9 cellular contexts compared by ENCODE assay signal in the genomic region with DNA sequence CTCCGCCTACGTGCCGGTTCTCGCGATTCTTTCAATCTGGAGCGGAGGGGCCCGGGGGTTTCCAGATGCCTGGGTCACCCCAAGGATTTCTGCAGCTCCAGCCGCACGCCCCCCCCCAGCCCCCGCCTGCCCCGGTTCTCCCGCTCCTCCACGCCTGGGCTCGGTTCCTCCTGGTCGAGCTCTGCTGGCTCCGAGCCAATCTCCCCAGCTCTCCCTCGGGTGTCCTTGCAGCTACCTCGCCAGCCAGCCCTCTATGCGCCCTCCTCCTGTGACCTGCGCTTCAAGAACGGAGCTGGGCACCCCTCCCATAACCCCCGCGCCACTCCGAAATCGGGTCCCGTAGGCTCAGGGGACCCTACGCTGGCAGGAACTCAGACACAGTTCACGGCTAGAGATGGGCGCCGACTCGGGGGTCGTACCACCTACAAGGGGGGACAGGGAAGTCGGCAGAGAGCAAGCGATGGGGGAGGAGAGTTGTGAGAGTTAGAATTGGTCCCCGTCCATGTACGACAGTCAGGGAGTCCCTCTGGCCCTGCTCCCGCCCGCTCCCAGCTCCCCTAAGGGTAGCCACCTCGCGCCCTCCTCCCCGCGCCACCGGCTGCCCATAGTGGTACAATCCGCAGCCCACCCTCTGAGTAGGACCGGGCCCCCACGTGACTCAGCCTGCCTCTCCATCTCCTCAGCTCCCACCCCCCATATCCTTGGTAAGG. TPM values are rescaled to one million over a fixed set of nuclear protein-coding genes. Genes with fewer than 3 reads are reported as not detected.
DNase-seq lines count a peak whose midpoint lies in the region; ATAC-seq and TF ChIP-seq lines count a peak whose summit lies in the region.
"Had no signal": no experiment of that assay in that cellular context is flagged by ENCODE, and none has a peak within 500 bp of the region (broad histone marks: within the 10 kb centered on the region; RNA-seq: fewer than 3 reads in every experiment).

No MANE protein-coding gene starts in this region.

- peak overlapping the region; percentile 67 for H3K9ac ChIP-seq in IMR-90 (ENCODE audit: low read depth, low read length)

- BruUV-seq in IMR-90 (replicated peaks; lab: Mats Ljungman, UMichigan): no TSS peak

- H3K18ac ChIP-seq in IMR-90 (ENCODE audit: low read depth, low read length): peak overlapping the region; percentile 65

- in situ Hi-C loops in IMR-90 (cut with MboI; ENCODE audit: low sequenced_read_pairs): no loop called here

- peak overlapping the region; percentile 51 for H3K4ac ChIP-seq in IMR-90 (ENCODE audit: low read depth, low read length)

- H4K8ac ChIP-seq in IMR-90 (ENCODE audit: low read depth in 2 of 2, low read length in 2 of 2): peak overlapping the region; percentile 84 to 94; a peak in 3 of 4 replicates

- DNase-seq in CD4-positive, alpha-beta T cell: peak in 3 of 10 experiments; percentile 14 to 40 (median 26)
- DNase-seq in IMR-90 (no peak), activated B cell treated with CpG ODN at 0.5 μM for 24 hours (peak; percentile 35), epithelial cell of prostate (ENCODE audit: low read depth, low spot score) (no peak)

- H2BK15ac ChIP-seq in IMR-90 (ENCODE audit: low read depth, low read length): 0 out of 3 replicates have a peak overlapping the region, but pooled peaks have one; percentile 23

- H3K9me1 ChIP-seq in IMR-90 (ENCODE audit: insufficient read depth, low read length): 0 out of 2 replicates have a peak, but pooled peaks cover 5% of the 10 kb centered on the region

- peak overlapping the region; percentile 97 for H4K5ac ChIP-seq in IMR-90 (ENCODE audit: low read depth, low read length)

- peak overlapping the region; percentile 74; the same call in 1 of the 2 replicates for H4K91ac ChIP-seq in IMR-90 (ENCODE audit: insufficient read depth, low read depth, low read length)

- no peak for TF ChIP-seq RAD21 in IMR-90 (IDR thresholded peaks at IDR 0.05; ENCODE audit: low read length)

- H2BK5ac ChIP-seq in IMR-90 (ENCODE audit: low read depth, low read length, poor library complexity, severe bottlenecking): no peak overlapping the region

- peak overlapping the region; percentile 80 for H3K4me2 ChIP-seq in IMR-90 (ENCODE audit: low read depth, low read length)

- H2BK20ac ChIP-seq in IMR-90 (ENCODE audit: low read depth, low read length): no peak overlapping the region

- POLR2A ChIA-PET in CD4-positive, alpha-beta T cell (lab: Charles Lee): interaction anchor here (0.7 to 9.0 kb wide), 9 partner anchors 13 to 246 kb away, joined by 3 to 156 read pairs (median 5); partner anchors contain the start of genes POLR2A, SLC35G6, SOX15 and TP53
- POLR2A ChIA-PET in IMR-90 (lab: Charles Lee; ENCODE audit: unreplicated experiment) (interaction anchor here (0.6 kb wide), 1 partner anchor 935 kb away, joined by 3 read pairs; no protein-coding TSS in a partner anchor), activated B cell treated with CpG ODN at 0.5 μM for 24 hours (lab: Charles Lee) (interaction anchor here (0.6 to 3.3 kb wide), 12 partner anchors 35 to 395 kb away, joined by 3 to 30 read pairs (median 4); partner anchors contain the start of genes POLR2A, TMEM256 and TMEM95)

- H3K9me3 ChIP-seq in CD4-positive, alpha-beta T cell (ENCODE audit: control insufficient read depth, low read length): no peaks in the 10 kb centered on the region
- H3K9me3 ChIP-seq in IMR-90 (ENCODE audit: control insufficient read depth, insufficient read depth, low read length): no peaks in the 10 kb centered on the region

- CTCF ChIA-PET in CD4-positive, alpha-beta T cell (lab: Charles Lee): interaction anchor here (0.7 to 1.9 kb wide), 3 partner anchors 44 to 394 kb away, joined by 3 to 5 read pairs (median 3); partner anchors contain the start of gene POLR2A
- CTCF ChIA-PET in IMR-90 (lab: Yijun Ruan, JAX): no interaction called here
- CTCF ChIA-PET in activated B cell treated with CpG ODN at 0.5 μM for 24 hours (lab: Charles Lee): interaction anchor here (1.1 kb wide), 1 partner anchor 84 kb away, joined by 3 read pairs; no protein-coding TSS in a partner anchor

- no peak overlapping the region for H3K56ac ChIP-seq in IMR-90 (ENCODE audit: extremely low read depth, insufficient read depth, low read length)

- peak overlapping the region; percentile 93 for H2AK9ac ChIP-seq in IMR-90 (replicated peaks; ENCODE audit: low read depth, low read length, poor library complexity)

- H3K79me1 ChIP-seq in IMR-90 (ENCODE audit: low read depth in 1 of 2, low read length in 2 of 2): peaks cover 0 to 2% of the 10 kb centered on the region in 2 experiments; a peak in 1 of 4 replicates

- H3K4me3 ChIP-seq in IMR-90 (ENCODE audit: insufficient read depth, low read depth, low read length): peak overlapping the region; percentile 48
- H3K4me3 ChIP-seq: lung had no signal

- H3K14ac ChIP-seq in IMR-90 (replicated peaks; ENCODE audit: low read depth, low read length): 0 out of 2 replicates have a peak overlapping the region, but pooled peaks have one; percentile 69

- peak overlapping the region; percentile 88 for H3K4me3 Mint-ChIP-seq in CD4-positive, alpha-beta T cell
- H3K4me3 Mint-ChIP-seq in activated B cell treated with CpG ODN at 0.5 μM for 24 hours (peak overlapping the region; percentile 75), nephron (peak overlapping the region; percentile 97 to 99 (median 98))

- intact Hi-C loops in CD4-positive, alpha-beta T cell (cut with DNase I, micrococcal nuclease): no loop called here
- intact Hi-C loops in IMR-90 (cut with micrococcal nuclease) (no loop called here), activated B cell treated with CpG ODN at 0.5 μM for 24 hours (cut with micrococcal nuclease) (no loop called here)

- TF ChIP-seq CTCF in CD4-positive, alpha-beta T cell (IDR thresholded peaks at IDR 0.05): no peak
- TF ChIP-seq CTCF in IMR-90 (conservative IDR thresholded peaks at IDR 0.05; ENCODE audit: low read depth, low read length) (no peak), activated B cell treated with CpG ODN at 0.5 μM for 24 hours (IDR thresholded peaks at IDR 0.05) (no peak), nephron (IDR thresholded peaks at IDR 0.05; ENCODE audit: unreplicated experiment in 3 of 3) (no peak)

- dilution Hi-C loops in IMR-90 (cut with HindIII; ENCODE audit: low sequenced_read_pairs, unreplicated experiment): no loop called here

- WGBS in IMR-90 (ENCODE audit: extremely low coverage in 2 of 2, insufficient read length in 1 of 2), 2 experiments: 3% methylated on average over 10 of the region's 46 CpGs; no CpG with 5 or more reads in 1 of the 2 experiments

- no peaks in the 10 kb centered on the region for H3K36me3 ChIP-seq in IMR-90 (ENCODE audit: control insufficient read depth, insufficient read depth, low read length)

- peaks cover 2% of the 10 kb centered on the region for H3K36me3 Mint-ChIP-seq in CD4-positive, alpha-beta T cell (ENCODE audit: low read depth)
- H3K36me3 Mint-ChIP-seq in activated B cell treated with CpG ODN at 0.5 μM for 24 hours (ENCODE audit: low read depth) (peaks cover 4% of the 10 kb centered on the region), nephron (ENCODE audit: low read depth) (no peaks in the 10 kb centered on the region)

- H3K4me1 Mint-ChIP-seq in CD4-positive, alpha-beta T cell (ENCODE audit: low read depth): peaks cover 48% of the 10 kb centered on the region
- peaks cover 58% of the 10 kb centered on the region for H3K4me1 Mint-ChIP-seq in activated B cell treated with CpG ODN at 0.5 μM for 24 hours
- peaks cover 65% of the 10 kb centered on the region for H3K4me1 Mint-ChIP-seq in nephron

- no peak for ATAC-seq in CD4-positive, alpha-beta T cell (ENCODE audit: poor library complexity)
- ATAC-seq in IMR-90 (ENCODE audit: low read depth): 0 out of 2 replicates have a peak, but pooled peaks have one; percentile 6
- ATAC-seq in activated B cell treated with CpG ODN at 0.5 μM for 24 hours (ENCODE audit: low read depth): no peak
- no peak for ATAC-seq in GM21737 (IDR thresholded peaks at IDR 0.05; ENCODE audit: unreplicated experiment)
- no peak for ATAC-seq in HG03460 (IDR thresholded peaks at IDR 0.05; ENCODE audit: unreplicated experiment)
- ATAC-seq in HG03442 (IDR thresholded peaks at IDR 0.05; ENCODE audit: unreplicated experiment): no peak

- peak overlapping the region; percentile 75; the same call in 1 of the 2 replicates for H3K23ac ChIP-seq in IMR-90 (ENCODE audit: low read depth, low read length)

- peaks cover 3% of the 10 kb centered on the region; the same call in 1 of the 2 replicates for H4K20me1 ChIP-seq in IMR-90 (ENCODE audit: insufficient read depth, low read length)

- peak overlapping the region; percentile 45 for H3K27ac Mint-ChIP-seq in CD4-positive, alpha-beta T cell
- H3K27ac Mint-ChIP-seq in activated B cell treated with CpG ODN at 0.5 μM for 24 hours (no peak overlapping the region), nephron (peak overlapping the region; percentile 97 to 99 (median 99))

- no peak overlapping the region; the same call in 1 of the 2 replicates for H2BK120ac ChIP-seq in IMR-90 (ENCODE audit: low read depth, low read length)

- TF ChIP-seq POLR2A in IMR-90 (IDR thresholded peaks at IDR 0.05; ENCODE audit: low read depth, low read length): no peak

- peaks cover 19% of the 10 kb centered on the region for H3K4me1 ChIP-seq in IMR-90 (ENCODE audit: control insufficient read depth, insufficient read depth, low read length)

- H3K27me3 Mint-ChIP-seq in CD4-positive, alpha-beta T cell: peaks cover 62% of the 10 kb centered on the region
- H3K27me3 Mint-ChIP-seq in activated B cell treated with CpG ODN at 0.5 μM for 24 hours (peaks cover 47% of the 10 kb centered on the region), nephron (ENCODE audit: low read depth) (peaks cover 19% of the 10 kb centered on the region)

- H3K27me3 ChIP-seq in CD4-positive, alpha-beta T cell (ENCODE audit: control insufficient read depth, insufficient read depth, low read length): peaks cover 68% of the 10 kb centered on the region
- H3K27me3 ChIP-seq in IMR-90 (ENCODE audit: control insufficient read depth, insufficient read depth, low read length): peaks cover 34% of the 10 kb centered on the region

- peak overlapping the region; percentile 68 for H2AK5ac ChIP-seq in IMR-90 (ENCODE audit: low read depth, low read length)

- peak overlapping the region; percentile 84 for H2AFZ ChIP-seq in IMR-90 (replicated peaks; ENCODE audit: low read length, poor library complexity)

- H3K9me3 Mint-ChIP-seq in CD4-positive, alpha-beta T cell: no peaks in the 10 kb centered on the region
- H3K9me3 Mint-ChIP-seq in activated B cell treated with CpG ODN at 0.5 μM for 24 hours (no peaks in the 10 kb centered on the region), nephron (no peaks in the 10 kb centered on the region)

- H3K27ac ChIP-seq in CD4-positive, alpha-beta T cell (ENCODE audit: low read depth, low read length): no peak overlapping the region
- H3K27ac ChIP-seq in IMR-90 (ENCODE audit: insufficient read depth, low read length) (no peak overlapping the region; the same call in 1 of the 2 replicates), epithelial cell of prostate (peak overlapping the region; percentile 89)

RNA-seq across cellular contexts. Expression of gene FGF11, which starts 1.0 kb away (rescaled TPM):
- total RNA-seq in CD4-positive, alpha-beta T cell: 1 to 10 TPM; 1.5 to 1.7 TPM
- total RNA-seq in IMR-90 (2012; rRNA removed) (0.18 and 0.28 TPM in 2 replicates), activated B cell treated with CpG ODN at 0.5 μM for 24 hours (1.3 and 2.8 TPM in 2 replicates)
- polyA plus RNA-seq in IMR-90 (2012; rRNA removed): 0.99 and 1.1 TPM in 2 replicates
- 0.96 and 1.8 TPM in 2 replicates for polyA plus RNA-seq in IMR-90 (2012; cell fraction: cytosol; rRNA removed)
- polyA plus RNA-seq in IMR-90 (2012; cell fraction: nucleus; rRNA removed; ENCODE audit: low replicate concordance): 3.8 and 3.9 TPM in 2 replicates

RNA-seq across cellular contexts. Expression of gene CHRNB1, which starts 4.6 kb away (rescaled TPM):
- 1 to 10 TPM; 1.6 to 2.2 TPM for total RNA-seq in CD4-positive, alpha-beta T cell
- total RNA-seq in IMR-90 (2012; rRNA removed) (4.2 and 4.3 TPM in 2 replicates), activated B cell treated with CpG ODN at 0.5 μM for 24 hours (5.9 and 6.0 TPM in 2 replicates)
- polyA plus RNA-seq in IMR-90 (2012; rRNA removed): 6.0 and 6.4 TPM in 2 replicates
- polyA plus RNA-seq in IMR-90 (2012; cell fraction: cytosol; rRNA removed): 7.0 and 8.0 TPM in 2 replicates
- 0.76 and 1.6 TPM in 2 replicates for polyA plus RNA-seq in IMR-90 (2012; cell fraction: nucleus; rRNA removed; ENCODE audit: low replicate concordance)

RNA-seq across cellular contexts. Expression of gene TMEM102, which starts 5.0 kb away (rescaled TPM):
- total RNA-seq in CD4-positive, alpha-beta T cell: 1 to 10 TPM; 6.8 to 7.1 TPM
- 1.1 and 1.4 TPM in 2 replicates for total RNA-seq in IMR-90 (2012; rRNA removed)
- 2.2 and 2.3 TPM in 2 replicates for polyA plus RNA-seq in IMR-90 (2012; rRNA removed)
- 2.0 and 3.0 TPM in 2 replicates for polyA plus RNA-seq in IMR-90 (2012; cell fraction: cytosol; rRNA removed)
- 1.2 and 2.3 TPM in 2 replicates for polyA plus RNA-seq in IMR-90 (2012; cell fraction: nucleus; rRNA removed; ENCODE audit: low replicate concordance)
- 13.4 and 14.8 TPM in 2 replicates for total RNA-seq in activated B cell treated with CpG ODN at 0.5 μM for 24 hours

RNA-seq across cellular contexts. Expression of gene SPEM3, which starts 11.6 kb away (rescaled TPM):
- not detected for total RNA-seq in CD4-positive, alpha-beta T cell
- total RNA-seq in IMR-90 (2012; rRNA removed): not detected in 2 replicates
- polyA plus RNA-seq in IMR-90 (2012; rRNA removed): not detected in 2 replicates
- polyA plus RNA-seq in IMR-90 (2012; cell fraction: cytosol; rRNA removed): not detected in 2 replicates
- polyA plus RNA-seq in IMR-90 (2012; cell fraction: nucleus; rRNA removed; ENCODE audit: low replicate concordance): not detected in 2 replicates
- not detected in 2 replicates for total RNA-seq in activated B cell treated with CpG ODN at 0.5 μM for 24 hours
- total RNA-seq: lung had no signal
- polyA plus RNA-seq: lung had no signal

RNA-seq across cellular contexts. Expression of gene SPEM2, which starts 14.9 kb away (rescaled TPM):
- not detected for total RNA-seq in CD4-positive, alpha-beta T cell
- not detected in 2 replicates for total RNA-seq in IMR-90 (2012; rRNA removed)
- not detected in 2 replicates for polyA plus RNA-seq in IMR-90 (2012; rRNA removed)
- polyA plus RNA-seq in IMR-90 (2012; cell fraction: cytosol; rRNA removed): not detected in 2 replicates
- 0.13 TPM in 1 of 2 replicates, not detected in the other for polyA plus RNA-seq in IMR-90 (2012; cell fraction: nucleus; rRNA removed; ENCODE audit: low replicate concordance)
- not detected in 2 replicates for total RNA-seq in activated B cell treated with CpG ODN at 0.5 μM for 24 hours
- total RNA-seq: lung had no signal
- polyA plus RNA-seq: lung had no signal
